Comparison of ENCODE assay signal across 1 cellular context in the genomic region with DNA sequence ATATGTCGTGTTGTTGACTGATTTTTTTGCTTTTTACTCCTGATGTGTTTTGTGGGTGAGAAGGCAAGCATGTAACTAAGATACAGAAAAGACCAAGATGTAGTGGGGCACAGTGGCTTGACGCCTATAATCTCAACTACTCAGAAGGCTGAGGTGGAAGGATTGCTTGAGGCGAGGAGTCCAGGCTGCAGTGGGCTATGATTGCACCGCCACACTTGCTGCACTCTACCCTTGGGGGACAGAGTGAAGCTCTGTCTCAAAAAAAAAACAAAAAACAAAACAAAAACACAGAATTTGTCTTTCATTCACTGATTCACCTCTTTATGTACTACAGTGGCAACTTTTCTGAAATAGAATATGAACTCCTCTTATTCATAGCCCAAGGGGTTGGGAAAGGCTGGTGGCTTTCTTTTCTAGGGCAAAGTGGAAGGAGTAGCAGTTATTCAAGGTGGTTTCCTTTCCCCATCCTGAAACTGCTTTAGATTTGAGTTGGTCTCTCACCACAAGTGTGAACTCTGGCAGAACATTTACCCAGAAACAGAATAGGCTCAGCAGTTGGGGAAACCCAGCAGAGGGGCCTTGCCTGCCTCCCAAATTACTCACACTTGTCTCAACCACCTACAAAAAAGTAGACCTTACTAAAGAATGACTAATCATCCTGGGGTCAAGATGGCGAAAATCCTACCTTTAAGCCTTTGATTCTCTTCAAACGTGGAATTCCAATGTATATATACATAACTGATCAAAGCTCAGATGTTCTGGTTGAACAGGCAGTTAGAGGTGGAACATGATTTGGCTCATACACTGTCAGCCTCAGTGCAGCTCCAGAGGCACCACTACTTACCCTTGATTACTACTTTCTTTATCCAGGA.
TF ChIP-seq lines count a peak whose summit lies in the region.

No MANE protein-coding gene starts in this region.

TF ChIP-seq in HepG2, 621 proteins besides CTCF, POLR2A, EP300 and RAD21 (continued from another document):
- TF ChIP-seq, protein P1, sequence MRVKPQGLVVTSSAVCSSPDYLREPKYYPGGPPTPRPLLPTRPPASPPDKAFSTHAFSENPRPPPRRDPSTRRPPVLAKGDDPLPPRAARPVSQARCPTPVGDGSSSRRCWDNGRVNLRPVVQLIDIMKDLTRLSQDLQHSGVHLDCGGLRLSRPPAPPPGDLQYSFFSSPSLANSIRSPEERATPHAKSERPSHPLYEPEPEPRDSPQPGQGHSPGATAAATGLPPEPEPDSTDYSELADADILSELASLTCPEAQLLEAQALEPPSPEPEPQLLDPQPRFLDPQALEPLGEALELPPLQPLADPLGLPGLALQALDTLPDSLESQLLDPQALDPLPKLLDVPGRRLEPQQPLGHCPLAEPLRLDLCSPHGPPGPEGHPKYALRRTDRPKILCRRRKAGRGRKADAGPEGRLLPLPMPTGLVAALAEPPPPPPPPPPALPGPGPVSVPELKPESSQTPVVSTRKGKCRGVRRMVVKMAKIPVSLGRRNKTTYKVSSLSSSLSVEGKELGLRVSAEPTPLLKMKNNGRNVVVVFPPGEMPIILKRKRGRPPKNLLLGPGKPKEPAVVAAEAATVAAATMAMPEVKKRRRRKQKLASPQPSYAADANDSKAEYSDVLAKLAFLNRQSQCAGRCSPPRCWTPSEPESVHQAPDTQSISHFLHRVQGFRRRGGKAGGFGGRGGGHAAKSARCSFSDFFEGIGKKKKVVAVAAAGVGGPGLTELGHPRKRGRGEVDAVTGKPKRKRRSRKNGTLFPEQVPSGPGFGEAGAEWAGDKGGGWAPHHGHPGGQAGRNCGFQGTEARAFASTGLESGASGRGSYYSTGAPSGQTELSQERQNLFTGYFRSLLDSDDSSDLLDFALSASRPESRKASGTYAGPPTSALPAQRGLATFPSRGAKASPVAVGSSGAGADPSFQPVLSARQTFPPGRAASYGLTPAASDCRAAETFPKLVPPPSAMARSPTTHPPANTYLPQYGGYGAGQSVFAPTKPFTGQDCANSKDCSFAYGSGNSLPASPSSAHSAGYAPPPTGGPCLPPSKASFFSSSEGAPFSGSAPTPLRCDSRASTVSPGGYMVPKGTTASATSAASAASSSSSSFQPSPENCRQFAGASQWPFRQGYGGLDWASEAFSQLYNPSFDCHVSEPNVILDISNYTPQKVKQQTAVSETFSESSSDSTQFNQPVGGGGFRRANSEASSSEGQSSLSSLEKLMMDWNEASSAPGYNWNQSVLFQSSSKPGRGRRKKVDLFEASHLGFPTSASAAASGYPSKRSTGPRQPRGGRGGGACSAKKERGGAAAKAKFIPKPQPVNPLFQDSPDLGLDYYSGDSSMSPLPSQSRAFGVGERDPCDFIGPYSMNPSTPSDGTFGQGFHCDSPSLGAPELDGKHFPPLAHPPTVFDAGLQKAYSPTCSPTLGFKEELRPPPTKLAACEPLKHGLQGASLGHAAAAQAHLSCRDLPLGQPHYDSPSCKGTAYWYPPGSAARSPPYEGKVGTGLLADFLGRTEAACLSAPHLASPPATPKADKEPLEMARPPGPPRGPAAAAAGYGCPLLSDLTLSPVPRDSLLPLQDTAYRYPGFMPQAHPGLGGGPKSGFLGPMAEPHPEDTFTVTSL (CRISPR knock-in tag; IDR thresholded peaks at IDR 0.05; ENCODE audit: borderline replicate concordance): peak; percentile 63; the same call in 1 of the 2 replicates
- TF ChIP-seq CCAR2 (optimal IDR thresholded peaks at IDR 0.05; ENCODE audit: low read depth, low read length) (no peak), TBX3 (IDR thresholded peaks at IDR 0.05; ENCODE audit: borderline replicate concordance) (peak; percentile 65; the same call in 1 of the 2 replicates), POGZ (CRISPR knock-in tag; IDR thresholded peaks at IDR 0.05) (peak; percentile 68), ZNF460 (CRISPR knock-in tag; IDR thresholded peaks at IDR 0.05; ENCODE audit: borderline replicate concordance) (peak; percentile 79), RARA (CRISPR knock-in tag; IDR thresholded peaks at IDR 0.05) (peak; percentile 66), BCL6 (CRISPR knock-in tag; IDR thresholded peaks at IDR 0.05) (0 out of 2 replicates have a peak, but pooled peaks have one; percentile 25), JUN (CRISPR knock-in tag; IDR thresholded peaks at IDR 0.05) (peak; percentile 52; the same call in 1 of the 2 replicates), RXRB (CRISPR knock-in tag; IDR thresholded peaks at IDR 0.05; ENCODE audit: borderline replicate concordance) (peak; percentile 55; the same call in 1 of the 2 replicates), SOX5 (CRISPR knock-in tag; IDR thresholded peaks at IDR 0.05; ENCODE audit: borderline replicate concordance) (peak; percentile 53; the same call in 1 of the 2 replicates), TRIM24 (CRISPR knock-in tag; IDR thresholded peaks at IDR 0.05) (no peak), ZNF207 (IDR thresholded peaks at IDR 0.05; ENCODE audit: borderline replicate concordance) (no peak), ELF3 (CRISPR knock-in tag; IDR thresholded peaks at IDR 0.05) (peak; percentile 43; the same call in 1 of the 2 replicates), ZNF841 (CRISPR knock-in tag; IDR thresholded peaks at IDR 0.05; ENCODE audit: borderline replicate concordance) (no peak), NFIC (IDR thresholded peaks at IDR 0.05; ENCODE audit: low read length) (0 out of 2 replicates have a peak, but pooled peaks have one; percentile 31), MED8 (CRISPR knock-in tag; IDR thresholded peaks at IDR 0.05; ENCODE audit: insufficient replicate concordance) (peak; percentile 23), SP5 (CRISPR knock-in tag; IDR thresholded peaks at IDR 0.05; ENCODE audit: borderline replicate concordance, low read depth) (0 out of 2 replicates have a peak, but pooled peaks have one; percentile 14), CREM (IDR thresholded peaks at IDR 0.05) (peak; percentile 59; the same call in 1 of the 2 replicates), CREM (CRISPR knock-in tag; IDR thresholded peaks at IDR 0.05) (no peak)
- TF ChIP-seq, protein P2, sequence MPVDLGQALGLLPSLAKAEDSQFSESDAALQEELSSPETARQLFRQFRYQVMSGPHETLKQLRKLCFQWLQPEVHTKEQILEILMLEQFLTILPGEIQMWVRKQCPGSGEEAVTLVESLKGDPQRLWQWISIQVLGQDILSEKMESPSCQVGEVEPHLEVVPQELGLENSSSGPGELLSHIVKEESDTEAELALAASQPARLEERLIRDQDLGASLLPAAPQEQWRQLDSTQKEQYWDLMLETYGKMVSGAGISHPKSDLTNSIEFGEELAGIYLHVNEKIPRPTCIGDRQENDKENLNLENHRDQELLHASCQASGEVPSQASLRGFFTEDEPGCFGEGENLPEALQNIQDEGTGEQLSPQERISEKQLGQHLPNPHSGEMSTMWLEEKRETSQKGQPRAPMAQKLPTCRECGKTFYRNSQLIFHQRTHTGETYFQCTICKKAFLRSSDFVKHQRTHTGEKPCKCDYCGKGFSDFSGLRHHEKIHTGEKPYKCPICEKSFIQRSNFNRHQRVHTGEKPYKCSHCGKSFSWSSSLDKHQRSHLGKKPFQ (CRISPR knock-in tag; IDR thresholded peaks at IDR 0.05; ENCODE audit: insufficient replicate concordance): peak; percentile 71
- TF ChIP-seq, protein P3, sequence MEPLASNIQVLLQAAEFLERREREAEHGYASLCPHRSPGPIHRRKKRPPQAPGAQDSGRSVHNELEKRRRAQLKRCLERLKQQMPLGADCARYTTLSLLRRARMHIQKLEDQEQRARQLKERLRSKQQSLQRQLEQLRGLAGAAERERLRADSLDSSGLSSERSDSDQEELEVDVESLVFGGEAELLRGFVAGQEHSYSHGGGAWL (CRISPR knock-in tag; IDR thresholded peaks at IDR 0.05): no peak
TF ChIP-seq in HepG2: peak in this region for 56.
